In genomic region chr2:20599861-20600461, GRCh38 we compare ENCODE assay signal across 10 cellular contexts. TPM values are rescaled to one million over a fixed set of nuclear protein-coding genes. Genes with fewer than 3 reads are reported as not detected.
DNase-seq lines count a peak whose midpoint lies in the region; ATAC-seq and TF ChIP-seq lines count a peak whose summit lies in the region.
"Had no signal": no experiment of that assay in that cellular context is flagged by ENCODE, and none has a peak within 500 bp of the region (broad histone marks: within the 10 kb centered on the region; RNA-seq: fewer than 3 reads in every experiment).

No MANE protein-coding gene starts in this region.

- H3K27me3 ChIP-seq in gastroesophageal sphincter, result no peaks in the 10 kb centered on the region
- H3K27me3 ChIP-seq in muscle layer of colon (ENCODE audit: control insufficient read depth in 1 of 2, insufficient read depth in 2 of 2, low read length in 2 of 2), result no peaks in the 10 kb centered on the region
- H3K27me3 ChIP-seq in tibial artery, result no peaks in the 10 kb centered on the region
- no peaks in the 10 kb centered on the region for H3K27me3 ChIP-seq in effector memory CD4-positive, alpha-beta T cell (replicated peaks; ENCODE audit: control insufficient read depth, insufficient read depth, low read length, poor library complexity, severe bottlenecking)

- no peak overlapping the region for H3K4me3 ChIP-seq in gastroesophageal sphincter
- H3K4me3 ChIP-seq in muscle layer of colon (ENCODE audit: low read depth in 1 of 2, low read length in 2 of 2), result no peak overlapping the region
- no peak overlapping the region for H3K4me3 ChIP-seq in tibial artery
- H3K4me3 ChIP-seq in effector memory CD4-positive, alpha-beta T cell (ENCODE audit: insufficient read depth, low read depth, low read length, poor library complexity, severe bottlenecking), result no peak overlapping the region

- DNase-seq in SK-N-DZ (ENCODE audit: low spot score) (peak; percentile 63), tibial artery (peak; percentile 18 to 66), DMS 273 (lab: John Stamatoyannopoulos, UW; ENCODE audit: unreplicated experiment) (no peak)
- no peak for DNase-seq in effector memory CD4-positive, alpha-beta T cell
- DNase-seq: activated T-cell treated with anti-CD3 and anti-CD28 coated beads, Interleukin-2, amount 50 U/mL, for 48 hours; H9; NCI-H1092 treated with DMSO at 0.1 percent for 48 hours had no signal

- intact Hi-C loops in tibial artery (cut with DNase I; ENCODE audit: low total_unique reads), result no loop called here

- no peak for TF ChIP-seq POLR2A in gastroesophageal sphincter (IDR thresholded peaks at IDR 0.05)

- H3K9me3 ChIP-seq in gastroesophageal sphincter (no peaks in the 10 kb centered on the region), muscle layer of colon (ENCODE audit: low read length) (no peaks in the 10 kb centered on the region), tibial artery (no peaks in the 10 kb centered on the region)
- no peaks in the 10 kb centered on the region for H3K9me3 ChIP-seq in effector memory CD4-positive, alpha-beta T cell (ENCODE audit: control insufficient read depth, low read length)

- H3K27ac ChIP-seq in gastroesophageal sphincter (peak overlapping the region in 3 of 4 donors; percentile 72 to 80 (median 75)), muscle layer of colon (ENCODE audit: low read depth, low read length) (peak overlapping the region; percentile 10), tibial artery (peak overlapping the region; percentile 91)
- no peak overlapping the region for H3K27ac ChIP-seq in effector memory CD4-positive, alpha-beta T cell (ENCODE audit: insufficient read depth, low read length, poor library complexity, severe bottlenecking)

- H3K4me1 ChIP-seq in gastroesophageal sphincter (peaks cover 22 to 74% (median 32%) of the 10 kb centered on the region in 3 donors), muscle layer of colon (ENCODE audit: insufficient read depth, low read length) (peaks cover 33% of the 10 kb centered on the region), tibial artery (peaks cover 4 to 68% (median 54%) of the 10 kb centered on the region in 4 donors)
- H3K4me1 ChIP-seq in effector memory CD4-positive, alpha-beta T cell (ENCODE audit: control insufficient read depth, insufficient read depth, low read length, poor library complexity, severe bottlenecking), result no peaks in the 10 kb centered on the region

- no peak for ATAC-seq in gastroesophageal sphincter
- ATAC-seq in GM21825 (IDR thresholded peaks at IDR 0.05; ENCODE audit: unreplicated experiment), result no peak

- TF ChIP-seq EP300 in gastroesophageal sphincter (IDR thresholded peaks at IDR 0.05), result no peak

- no peak overlapping the region for H3K9ac ChIP-seq in muscle layer of colon (ENCODE audit: low read length)

- TF ChIP-seq CTCF in gastroesophageal sphincter (IDR thresholded peaks at IDR 0.05) (no peak), tibial artery (IDR thresholded peaks at IDR 0.05) (no peak)

- H3K36me3 ChIP-seq in gastroesophageal sphincter (no peaks in the 10 kb centered on the region), muscle layer of colon (ENCODE audit: insufficient read depth, low read length) (no peaks in the 10 kb centered on the region), tibial artery (no peaks in the 10 kb centered on the region)
- H3K36me3 ChIP-seq in effector memory CD4-positive, alpha-beta T cell (ENCODE audit: control insufficient read depth, insufficient read depth, low read length), result no peaks in the 10 kb centered on the region

- WGBS in gastroesophageal sphincter (ENCODE audit: low coverage in 1 of 2), 2 donors, result 67 to 92% methylated on average over 1 to 5 of the region's 10 CpGs

RNA-seq across cellular contexts. Expression of gene HS1BP3, which starts 50.9 kb away (rescaled TPM):
- polyA plus RNA-seq in SK-N-DZ (2014; cell fraction: cytosol; rRNA removed), result 10.6 and 18.1 TPM in 2 replicates
- 12.7 and 17.9 TPM in 2 replicates for polyA plus RNA-seq in SK-N-DZ (2014; cell fraction: nucleus; rRNA removed)
- total RNA-seq in gastroesophageal sphincter, result 10 to 100 TPM; 42.8 to 89.1 (median 61.4) TPM

Comparison
In these comparisons a context has a peak if more than half of its experiments do, and no peak if none do; other contexts are left out.
1. DNase-seq: peak in SK-N-DZ (single experiment) and tibial artery (2 of 2); none in DMS 273 (single experiment) and effector memory CD4-positive, alpha-beta T cell (0 of 3).